In genomic region chr5:103624748-103625147, GRCh38 we compare ENCODE assay signal across 1 cellular context.
TF ChIP-seq lines count a peak whose summit lies in the region.

No MANE protein-coding gene starts in this region.

TF ChIP-seq in liver, 16 proteins besides CTCF, POLR2A, EP300 and RAD21 (continued from another document):
- TF ChIP-seq, protein P1, sequence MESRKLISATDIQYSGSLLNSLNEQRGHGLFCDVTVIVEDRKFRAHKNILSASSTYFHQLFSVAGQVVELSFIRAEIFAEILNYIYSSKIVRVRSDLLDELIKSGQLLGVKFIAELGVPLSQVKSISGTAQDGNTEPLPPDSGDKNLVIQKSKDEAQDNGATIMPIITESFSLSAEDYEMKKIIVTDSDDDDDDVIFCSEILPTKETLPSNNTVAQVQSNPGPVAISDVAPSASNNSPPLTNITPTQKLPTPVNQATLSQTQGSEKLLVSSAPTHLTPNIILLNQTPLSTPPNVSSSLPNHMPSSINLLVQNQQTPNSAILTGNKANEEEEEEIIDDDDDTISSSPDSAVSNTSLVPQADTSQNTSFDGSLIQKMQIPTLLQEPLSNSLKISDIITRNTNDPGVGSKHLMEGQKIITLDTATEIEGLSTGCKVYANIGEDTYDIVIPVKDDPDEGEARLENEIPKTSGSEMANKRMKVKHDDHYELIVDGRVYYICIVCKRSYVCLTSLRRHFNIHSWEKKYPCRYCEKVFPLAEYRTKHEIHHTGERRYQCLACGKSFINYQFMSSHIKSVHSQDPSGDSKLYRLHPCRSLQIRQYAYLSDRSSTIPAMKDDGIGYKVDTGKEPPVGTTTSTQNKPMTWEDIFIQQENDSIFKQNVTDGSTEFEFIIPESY (IDR thresholded peaks at IDR 0.05): no peak
- TF ChIP-seq FOXA1 (IDR thresholded peaks at IDR 0.05) (no peak), JUND (IDR thresholded peaks at IDR 0.05) (no peak), RXRA (IDR thresholded peaks at IDR 0.05) (no peak), NR2F2 (IDR thresholded peaks at IDR 0.05) (no peak), SP1 (IDR thresholded peaks at IDR 0.05) (no peak)
- TF ChIP-seq, protein P2, sequence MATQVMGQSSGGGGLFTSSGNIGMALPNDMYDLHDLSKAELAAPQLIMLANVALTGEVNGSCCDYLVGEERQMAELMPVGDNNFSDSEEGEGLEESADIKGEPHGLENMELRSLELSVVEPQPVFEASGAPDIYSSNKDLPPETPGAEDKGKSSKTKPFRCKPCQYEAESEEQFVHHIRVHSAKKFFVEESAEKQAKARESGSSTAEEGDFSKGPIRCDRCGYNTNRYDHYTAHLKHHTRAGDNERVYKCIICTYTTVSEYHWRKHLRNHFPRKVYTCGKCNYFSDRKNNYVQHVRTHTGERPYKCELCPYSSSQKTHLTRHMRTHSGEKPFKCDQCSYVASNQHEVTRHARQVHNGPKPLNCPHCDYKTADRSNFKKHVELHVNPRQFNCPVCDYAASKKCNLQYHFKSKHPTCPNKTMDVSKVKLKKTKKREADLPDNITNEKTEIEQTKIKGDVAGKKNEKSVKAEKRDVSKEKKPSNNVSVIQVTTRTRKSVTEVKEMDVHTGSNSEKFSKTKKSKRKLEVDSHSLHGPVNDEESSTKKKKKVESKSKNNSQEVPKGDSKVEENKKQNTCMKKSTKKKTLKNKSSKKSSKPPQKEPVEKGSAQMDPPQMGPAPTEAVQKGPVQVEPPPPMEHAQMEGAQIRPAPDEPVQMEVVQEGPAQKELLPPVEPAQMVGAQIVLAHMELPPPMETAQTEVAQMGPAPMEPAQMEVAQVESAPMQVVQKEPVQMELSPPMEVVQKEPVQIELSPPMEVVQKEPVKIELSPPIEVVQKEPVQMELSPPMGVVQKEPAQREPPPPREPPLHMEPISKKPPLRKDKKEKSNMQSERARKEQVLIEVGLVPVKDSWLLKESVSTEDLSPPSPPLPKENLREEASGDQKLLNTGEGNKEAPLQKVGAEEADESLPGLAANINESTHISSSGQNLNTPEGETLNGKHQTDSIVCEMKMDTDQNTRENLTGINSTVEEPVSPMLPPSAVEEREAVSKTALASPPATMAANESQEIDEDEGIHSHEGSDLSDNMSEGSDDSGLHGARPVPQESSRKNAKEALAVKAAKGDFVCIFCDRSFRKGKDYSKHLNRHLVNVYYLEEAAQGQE (IDR thresholded peaks at IDR 0.05): no peak
- TF ChIP-seq, protein P3, sequence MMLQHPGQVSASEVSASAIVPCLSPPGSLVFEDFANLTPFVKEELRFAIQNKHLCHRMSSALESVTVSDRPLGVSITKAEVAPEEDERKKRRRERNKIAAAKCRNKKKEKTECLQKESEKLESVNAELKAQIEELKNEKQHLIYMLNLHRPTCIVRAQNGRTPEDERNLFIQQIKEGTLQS (IDR thresholded peaks at IDR 0.05): no peak
